In genomic region chr22:22992474-22992873, GRCh38 we compare ENCODE assay signal across 27 cellular contexts.
"Had no signal": no experiment of that assay in that cellular context is flagged by ENCODE, and none has a peak within 500 bp of the region (broad histone marks: within the 10 kb centered on the region; RNA-seq: fewer than 3 reads in every experiment).

No MANE protein-coding gene starts in this region.

- FAIRE-seq: colon, endometrium, endothelial cell of umbilical vein, frontal cortex had no signal

- ATAC-seq: effector memory CD8-positive, alpha-beta T cell; esophagus mucosa; foreskin keratinocyte; gastrocnemius medialis; gastroesophageal sphincter; heart left ventricle; heart right ventricle had no signal

- H3K4me3 Mint-ChIP-seq: dendritic cell treated with granulocyte-macrophage colony-stimulating factor and Interleukin-4, amounts not matched to agents 40 ng/mL and 50 ng/mL, for 4 days; effector memory CD8-positive, alpha-beta T cell; endodermal cell had no signal

- DNase-seq: cortex of kidney; dermis blood vessel endothelial cell; dorsolateral prefrontal cortex; effector CD4-positive, alpha-beta T cell; effector CD8-positive, alpha-beta T cell; effector memory CD4-positive, alpha-beta T cell; effector memory CD8-positive, alpha-beta T cell; endodermal cell; erythroblast; esophagus squamous epithelium; foreskin keratinocyte; foreskin melanocyte; gastrocnemius medialis; head of caudate nucleus; heart left ventricle; heart right ventricle had no signal

- H3K4me1 ChIP-seq: colonic mucosa, esophagus squamous epithelium, foreskin keratinocyte, gastrocnemius medialis, gastroesophageal sphincter, heart left ventricle, heart right ventricle had no signal

- H3K27me3 ChIP-seq: colonic mucosa, esophagus muscularis mucosa, foreskin keratinocyte had no signal

- H3K36me3 ChIP-seq: colonic mucosa, esophagus muscularis mucosa, esophagus squamous epithelium, gastrocnemius medialis, gastroesophageal sphincter, heart left ventricle, heart right ventricle had no signal

- H3K27ac ChIP-seq: colonic mucosa, coronary artery, dorsolateral prefrontal cortex, epithelial cell of prostate, esophagus muscularis mucosa, esophagus squamous epithelium, foreskin keratinocyte, gastrocnemius medialis, gastroesophageal sphincter, heart left ventricle, heart right ventricle had no signal

- H3K4me1 Mint-ChIP-seq: endodermal cell had no signal

- H3K27ac Mint-ChIP-seq: dendritic cell treated with granulocyte-macrophage colony-stimulating factor and Interleukin-4, amounts not matched to agents 40 ng/mL and 50 ng/mL, for 4 days; effector memory CD8-positive, alpha-beta T cell; endodermal cell had no signal

- H3K4me3 ChIP-seq: colonic mucosa, coronary artery, dorsolateral prefrontal cortex, esophagus muscularis mucosa, esophagus squamous epithelium, gastrocnemius medialis, gastroesophageal sphincter, heart left ventricle, heart right ventricle had no signal
